Comparison of ENCODE assay signal across 10 cellular contexts in genomic region chr11:118915941-118916841, GRCh38. TPM values are rescaled to one million over a fixed set of nuclear protein-coding genes. Genes with fewer than 3 reads are reported as not detected.
DNase-seq lines count a peak whose midpoint lies in the region; ATAC-seq and TF ChIP-seq lines count a peak whose summit lies in the region.
"Had no signal": no experiment of that assay in that cellular context is flagged by ENCODE, and none has a peak within 500 bp of the region (broad histone marks: within the 10 kb centered on the region; RNA-seq: fewer than 3 reads in every experiment).

No MANE protein-coding gene starts in this region.

- DNase-seq in HFFc6 (no peak), adipocyte (ENCODE audit: low read depth) (no peak), UCSD-AML1 (lab: John Stamatoyannopoulos, UW; ENCODE audit: unreplicated experiment) (no peak), SW 1271 (lab: John Stamatoyannopoulos, UW) (no peak)
- DNase-seq: activated T-cell treated with anti-CD3 and anti-CD28 coated beads, Interleukin-2, amount 50 U/mL, for 4 hours; NCI-H1048 had no signal

- no peaks in the 10 kb centered on the region for H3K9me3 ChIP-seq in adipocyte (ENCODE audit: control insufficient read depth, low read length)
- H3K9me3 ChIP-seq in iPS-20b (ENCODE audit: insufficient read depth, low read depth, low read length): no peaks in the 10 kb centered on the region

- peak overlapping the region; percentile 88 for H3K4me3 Mint-ChIP-seq in HFFc6
- no peak overlapping the region for H3K4me3 Mint-ChIP-seq in stimulated activated memory B cell treated with anti-CD40 and anti-IgM and Interleukin-4, amounts not matched to agents 10 μg/mL and 1 μg/mL and 100 μg/mL, for 72 hours

- TF ChIP-seq CTCF in HFFc6 (IDR thresholded peaks at IDR 0.05): no peak

- H3K27me3 Mint-ChIP-seq in HFFc6 (ENCODE audit: insufficient read depth): peaks cover 6% of the 10 kb centered on the region
- H3K27me3 Mint-ChIP-seq in stimulated activated memory B cell treated with anti-CD40 and anti-IgM and Interleukin-4, amounts not matched to agents 10 μg/mL and 1 μg/mL and 100 μg/mL, for 72 hours: no peaks in the 10 kb centered on the region

- H3K36me3 ChIP-seq in adipocyte (ENCODE audit: control insufficient read depth, insufficient read depth, low read length, severe bottlenecking) (no peaks in the 10 kb centered on the region), iPS-20b (ENCODE audit: insufficient read depth, low read depth, low read length) (no peaks in the 10 kb centered on the region)

- ATAC-seq in stimulated activated memory B cell treated with anti-CD40 and anti-IgM and Interleukin-4, amounts not matched to agents 10 μg/mL and 1 μg/mL and 100 μg/mL, for 72 hours: no peak
- ATAC-seq in GM18517 (IDR thresholded peaks at IDR 0.05; ENCODE audit: unreplicated experiment) (no peak), GM18870 (IDR thresholded peaks at IDR 0.05; ENCODE audit: unreplicated experiment) (no peak)
- ATAC-seq: activated T-cell treated with anti-CD3 and anti-CD28 coated beads, Interleukin-2, amount 50 U/mL, for 4 hours had no signal

- H3K9ac ChIP-seq in adipocyte (ENCODE audit: low read length) (peak overlapping the region; percentile 100), iPS-20b (ENCODE audit: low read depth, low read length) (peak overlapping the region; percentile 74)

- H3K27ac Mint-ChIP-seq in HFFc6: peak overlapping the region; percentile 100
- peak overlapping the region; percentile 86 for H3K27ac Mint-ChIP-seq in stimulated activated memory B cell treated with anti-CD40 and anti-IgM and Interleukin-4, amounts not matched to agents 10 μg/mL and 1 μg/mL and 100 μg/mL, for 72 hours

- H3K27me3 ChIP-seq in adipocyte (replicated peaks; ENCODE audit: control insufficient read depth, insufficient read depth, low read length) (no peaks in the 10 kb centered on the region), iPS-20b (ENCODE audit: insufficient read depth, low read length) (no peaks in the 10 kb centered on the region)

- H3K27ac ChIP-seq in iPS-20b (ENCODE audit: low read length): peak overlapping the region; percentile 40

- peaks cover 94% of the 10 kb centered on the region for H3K4me1 Mint-ChIP-seq in HFFc6 (ENCODE audit: low read depth)
- H3K4me1 Mint-ChIP-seq in stimulated activated memory B cell treated with anti-CD40 and anti-IgM and Interleukin-4, amounts not matched to agents 10 μg/mL and 1 μg/mL and 100 μg/mL, for 72 hours: peaks cover 100% of the 10 kb centered on the region

- peaks cover 12% of the 10 kb centered on the region; the same call in 1 of the 2 replicates for H3K36me3 Mint-ChIP-seq in HFFc6 (ENCODE audit: low read depth)
- no peaks in the 10 kb centered on the region for H3K36me3 Mint-ChIP-seq in stimulated activated memory B cell treated with anti-CD40 and anti-IgM and Interleukin-4, amounts not matched to agents 10 μg/mL and 1 μg/mL and 100 μg/mL, for 72 hours

- H3K4me1 ChIP-seq in adipocyte (ENCODE audit: control insufficient read depth, insufficient read depth, low read length): peaks cover 92% of the 10 kb centered on the region
- peaks cover 74% of the 10 kb centered on the region for H3K4me1 ChIP-seq in iPS-20b (ENCODE audit: insufficient read depth, low read length)

- H3K4me3 ChIP-seq in adipocyte (ENCODE audit: low read length) (peak overlapping the region; percentile 72), iPS-20b (ENCODE audit: low read length) (peak overlapping the region; percentile 47; the same call in 1 of the 2 replicates)

- H3K9me3 Mint-ChIP-seq in HFFc6: no peaks in the 10 kb centered on the region
- H3K9me3 Mint-ChIP-seq in stimulated activated memory B cell treated with anti-CD40 and anti-IgM and Interleukin-4, amounts not matched to agents 10 μg/mL and 1 μg/mL and 100 μg/mL, for 72 hours: no peaks in the 10 kb centered on the region
- H3K9me3 Mint-ChIP-seq: activated T-cell treated with anti-CD3 and anti-CD28 coated beads, Interleukin-2, amount 50 U/mL, for 4 hours had no signal

RNA-seq across cellular contexts. Expression of gene BCL9L, which starts 9.5 kb away (rescaled TPM):
- 100 to 1,000 TPM; 120 to 135 (median 127) TPM for total RNA-seq in HFFc6 (2021; fragmentation: NEBNext Ultra II Directional; extraction: Animal tissue kit (Norgen Biotek cat#: 25700))

RNA-seq across cellular contexts. Expression of gene CXCR5, which starts 32.5 kb away (rescaled TPM):
- under 1 TPM in 1 of 6 experiments, not detected in 5; 0.06 TPM for total RNA-seq in HFFc6 (2021; fragmentation: NEBNext Ultra II Directional; extraction: Animal tissue kit (Norgen Biotek cat#: 25700))

RNA-seq across cellular contexts. Expression of gene UPK2, which starts 39.9 kb away (rescaled TPM):
- total RNA-seq in HFFc6 (2021; fragmentation: NEBNext Ultra II Directional; extraction: Animal tissue kit (Norgen Biotek cat#: 25700)): under 1 TPM in 4 of 6 experiments, not detected in 2; 0.19 to 0.83 (median 0.29) TPM
- total RNA-seq: activated T-cell treated with anti-CD3 and anti-CD28 coated beads, Interleukin-2, amount 50 U/mL, for 4 hours had no signal

RNA-seq across cellular contexts. Expression of gene FOXR1, which starts 55.4 kb away (rescaled TPM):
- not detected for total RNA-seq in HFFc6 (2021; fragmentation: NEBNext Ultra II Directional; extraction: Animal tissue kit (Norgen Biotek cat#: 25700))
- total RNA-seq: activated T-cell treated with anti-CD3 and anti-CD28 coated beads, Interleukin-2, amount 50 U/mL, for 4 hours had no signal
